Comparison of ENCODE assay signal across 1 cellular context in the genomic region with DNA sequence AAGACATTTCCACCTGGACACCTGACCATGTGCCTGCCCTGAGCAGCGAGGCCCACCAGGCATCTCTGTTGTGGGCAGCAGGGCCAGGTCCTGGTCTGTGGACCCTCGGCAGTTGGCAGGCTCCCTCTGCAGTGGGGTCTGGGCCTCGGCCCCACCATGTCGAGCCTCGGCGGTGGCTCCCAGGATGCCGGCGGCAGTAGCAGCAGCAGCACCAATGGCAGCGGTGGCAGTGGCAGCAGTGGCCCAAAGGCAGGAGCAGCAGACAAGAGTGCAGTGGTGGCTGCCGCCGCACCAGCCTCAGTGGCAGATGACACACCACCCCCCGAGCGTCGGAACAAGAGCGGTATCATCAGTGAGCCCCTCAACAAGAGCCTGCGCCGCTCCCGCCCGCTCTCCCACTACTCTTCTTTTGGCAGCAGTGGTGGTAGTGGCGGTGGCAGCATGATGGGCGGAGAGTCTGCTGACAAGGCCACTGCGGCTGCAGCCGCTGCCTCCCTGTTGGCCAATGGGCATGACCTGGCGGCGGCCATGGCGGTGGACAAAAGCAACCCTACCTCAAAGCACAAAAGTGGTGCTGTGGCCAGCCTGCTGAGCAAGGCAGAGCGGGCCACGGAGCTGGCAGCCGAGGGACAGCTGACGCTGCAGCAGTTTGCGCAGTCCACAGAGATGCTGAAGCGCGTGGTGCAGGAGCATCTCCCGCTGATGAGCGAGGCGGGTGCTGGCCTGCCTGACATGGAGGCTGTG.
TF ChIP-seq lines count a peak whose summit lies in the region.

No MANE protein-coding gene starts in this region.

TF ChIP-seq in HepG2, 621 proteins besides CTCF, POLR2A, EP300 and RAD21:
- TF ChIP-seq, protein P1, sequence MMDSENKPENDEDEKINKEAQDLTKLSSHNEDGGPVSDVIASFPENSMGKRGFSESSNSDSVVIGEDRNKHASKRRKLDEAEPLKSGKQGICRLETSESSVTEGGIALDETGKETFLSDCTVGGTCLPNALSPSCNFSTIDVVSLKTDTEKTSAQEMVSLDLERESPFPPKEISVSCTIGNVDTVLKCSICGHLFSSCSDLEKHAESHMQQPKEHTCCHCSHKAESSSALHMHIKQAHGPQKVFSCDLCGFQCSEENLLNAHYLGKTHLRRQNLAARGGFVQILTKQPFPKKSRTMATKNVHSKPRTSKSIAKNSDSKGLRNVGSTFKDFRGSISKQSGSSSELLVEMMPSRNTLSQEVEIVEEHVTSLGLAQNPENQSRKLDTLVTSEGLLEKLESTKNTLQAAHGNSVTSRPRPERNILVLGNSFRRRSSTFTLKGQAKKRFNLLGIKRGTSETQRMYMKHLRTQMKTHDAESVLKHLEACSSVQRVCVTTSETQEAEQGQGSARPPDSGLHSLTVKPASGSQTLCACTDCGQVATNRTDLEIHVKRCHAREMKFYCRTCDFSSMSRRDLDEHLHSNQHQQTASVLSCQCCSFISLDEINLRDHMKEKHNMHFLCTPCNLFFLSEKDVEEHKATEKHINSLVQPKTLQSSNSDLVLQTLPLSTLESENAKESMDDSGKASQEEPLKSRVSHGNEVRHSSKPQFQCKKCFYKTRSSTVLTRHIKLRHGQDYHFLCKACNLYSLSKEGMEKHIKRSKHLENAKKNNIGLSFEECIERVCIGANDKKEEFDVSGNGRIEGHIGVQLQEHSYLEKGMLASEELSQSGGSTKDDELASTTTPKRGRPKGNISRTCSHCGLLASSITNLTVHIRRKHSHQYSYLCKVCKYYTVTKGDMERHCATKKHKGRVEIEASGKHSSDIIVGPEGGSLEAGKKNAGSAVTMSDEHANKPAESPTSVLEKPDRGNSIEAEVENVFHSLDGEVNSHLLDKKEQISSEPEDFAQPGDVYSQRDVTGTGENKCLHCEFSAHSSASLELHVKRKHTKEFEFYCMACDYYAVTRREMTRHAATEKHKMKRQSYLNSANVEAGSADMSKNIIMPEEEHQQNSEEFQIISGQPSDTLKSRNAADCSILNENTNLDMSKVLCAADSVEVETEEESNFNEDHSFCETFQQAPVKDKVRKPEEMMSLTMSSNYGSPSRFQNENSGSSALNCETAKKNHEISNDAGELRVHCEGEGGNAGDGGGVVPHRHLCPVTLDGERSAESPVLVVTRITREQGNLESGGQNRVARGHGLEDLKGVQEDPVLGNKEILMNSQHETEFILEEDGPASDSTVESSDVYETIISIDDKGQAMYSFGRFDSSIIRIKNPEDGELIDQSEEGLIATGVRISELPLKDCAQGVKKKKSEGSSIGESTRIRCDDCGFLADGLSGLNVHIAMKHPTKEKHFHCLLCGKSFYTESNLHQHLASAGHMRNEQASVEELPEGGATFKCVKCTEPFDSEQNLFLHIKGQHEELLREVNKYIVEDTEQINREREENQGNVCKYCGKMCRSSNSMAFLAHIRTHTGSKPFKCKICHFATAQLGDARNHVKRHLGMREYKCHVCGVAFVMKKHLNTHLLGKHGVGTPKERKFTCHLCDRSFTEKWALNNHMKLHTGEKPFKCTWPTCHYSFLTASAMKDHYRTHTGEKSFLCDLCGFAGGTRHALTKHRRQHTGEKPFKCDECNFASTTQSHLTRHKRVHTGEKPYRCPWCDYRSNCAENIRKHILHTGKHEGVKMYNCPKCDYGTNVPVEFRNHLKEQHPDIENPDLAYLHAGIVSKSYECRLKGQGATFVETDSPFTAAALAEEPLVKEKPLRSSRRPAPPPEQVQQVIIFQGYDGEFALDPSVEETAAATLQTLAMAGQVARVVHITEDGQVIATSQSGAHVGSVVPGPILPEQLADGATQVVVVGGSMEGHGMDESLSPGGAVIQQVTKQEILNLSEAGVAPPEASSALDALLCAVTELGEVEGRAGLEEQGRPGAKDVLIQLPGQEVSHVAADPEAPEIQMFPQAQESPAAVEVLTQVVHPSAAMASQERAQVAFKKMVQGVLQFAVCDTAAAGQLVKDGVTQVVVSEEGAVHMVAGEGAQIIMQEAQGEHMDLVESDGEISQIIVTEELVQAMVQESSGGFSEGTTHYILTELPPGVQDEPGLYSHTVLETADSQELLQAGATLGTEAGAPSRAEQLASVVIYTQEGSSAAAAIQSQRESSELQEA (CRISPR knock-in tag; IDR thresholded peaks at IDR 0.05; ENCODE audit: not compliant biosample characterization) = no peak
- TF ChIP-seq AGO2 (optimal IDR thresholded peaks at IDR 0.05; ENCODE audit: low read depth, low read length) = peak; percentile 45
